ENCODE assay signal across 25 cellular contexts in the genomic region with DNA sequence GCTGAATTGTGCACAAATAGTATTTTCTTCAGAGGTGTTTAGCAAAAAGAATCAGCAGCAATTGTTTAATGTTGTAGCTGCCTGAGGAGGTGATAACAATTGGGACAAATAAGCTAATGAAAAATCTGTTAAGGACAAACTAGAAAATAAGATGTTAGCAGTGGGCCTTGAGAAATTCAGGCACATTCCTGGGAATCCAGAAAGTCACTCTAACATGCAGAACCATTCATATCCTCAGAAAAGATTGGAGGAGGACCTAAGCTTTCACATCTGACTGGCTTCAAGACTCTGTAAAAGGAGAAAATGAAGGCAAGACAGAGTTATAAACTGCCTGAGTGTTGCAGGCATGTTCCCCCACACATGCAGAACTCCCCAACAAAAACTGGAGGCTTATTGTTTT.
"Had no signal": no experiment of that assay in that cellular context is flagged by ENCODE, and none has a peak within 500 bp of the region (broad histone marks: within the 10 kb centered on the region; RNA-seq: fewer than 3 reads in every experiment).

No MANE protein-coding gene starts in this region.

- H3K4me1 ChIP-seq: esophagus muscularis mucosa, foreskin keratinocyte, gastrocnemius medialis, heart left ventricle had no signal

- H3K27ac ChIP-seq: brain microvascular endothelial cell, coronary artery, esophagus muscularis mucosa, foreskin keratinocyte, gastrocnemius medialis, heart left ventricle had no signal

- DNase-seq: activated CD4-positive, alpha-beta memory T cell treated with anti-CD3 and anti-CD28 coated beads for 36 hours; activated CD4-positive, alpha-beta T cell treated with anti-CD3 and anti-CD28 coated beads for 36 hours; activated CD4-positive, alpha-beta T cell treated with anti-CD3 and anti-CD28 coated beads, Interleukin-2, amount 10 ng/mL, durations not matched to agents 24 days and 14 days; activated CD4-positive, CD25-positive, alpha-beta regulatory T cell; activated CD4-positive, CD25-positive, alpha-beta regulatory T cell treated with anti-CD3 and anti-CD28 coated beads, Interleukin-2, amount 50 U/mL, for 72 hours; activated CD8-positive, alpha-beta T cell treated with anti-CD3 and anti-CD28 coated beads, Interleukin-2, amount 10 ng/mL, durations not matched to agents 7 days and 5 days; activated effector memory CD4-positive, alpha-beta T cell treated with anti-CD3 and anti-CD28 coated beads, Interleukin-2, amount 50 U/mL, for 16 hours; activated naive CD4-positive, alpha-beta T cell treated with anti-CD3 and anti-CD28 coated beads for 36 hours; activated naive CD8-positive, alpha-beta T cell treated with anti-CD3 and anti-CD28 coated beads for 36 hours; activated naive CD8-positive, alpha-beta T cell treated with anti-CD3 and anti-CD28 coated beads, Interleukin-2, amount 50 U/mL, for 24 hours; activated T-cell treated with anti-CD3 and anti-CD28 coated beads, Interleukin-2, amount 50 U/mL, for 4 hours; amniotic stem cell; anterior cingulate cortex; brain microvascular endothelial cell; dermis blood vessel endothelial cell; effector CD4-positive, alpha-beta T cell; effector memory CD8-positive, alpha-beta T cell; erythroblast; foreskin keratinocyte; gastrocnemius medialis; glutamatergic neuron; heart left ventricle; T-helper 2 cell had no signal

- H3K27me3 ChIP-seq: brain microvascular endothelial cell, esophagus muscularis mucosa, foreskin keratinocyte, gastrocnemius medialis, heart left ventricle had no signal

- H3K4me3 ChIP-seq: coronary artery, esophagus muscularis mucosa, gastrocnemius medialis, heart left ventricle had no signal

- H3K36me3 ChIP-seq: brain microvascular endothelial cell, esophagus muscularis mucosa, gastrocnemius medialis, heart left ventricle had no signal
